In the genomic region with DNA sequence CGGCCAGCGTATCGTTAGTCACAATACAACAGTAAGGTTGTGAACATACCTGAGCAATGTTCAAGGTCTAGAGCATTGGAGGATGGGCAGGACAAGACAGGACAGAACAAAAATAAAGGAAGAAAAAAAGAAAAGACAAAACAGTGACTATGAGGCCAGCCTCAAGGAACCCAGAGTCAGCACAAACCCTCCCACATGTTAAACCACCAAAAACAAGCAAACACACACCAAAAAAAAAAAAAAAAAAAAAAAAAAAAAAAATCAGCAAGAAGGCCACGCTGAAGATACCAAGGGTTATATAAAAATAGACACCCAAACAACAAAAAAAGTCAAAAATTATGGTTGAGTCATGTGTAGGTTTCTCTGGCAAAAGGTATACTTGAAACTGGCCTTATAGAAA, we compare ENCODE assay signal across 31 cellular contexts. TPM values are rescaled to one million over a fixed set of nuclear protein-coding genes. Genes with fewer than 3 reads are reported as not detected.
"Had no signal": no experiment of that assay in that cellular context is flagged by ENCODE, and none has a peak within 500 bp of the region (broad histone marks: within the 10 kb centered on the region; RNA-seq: fewer than 3 reads in every experiment).

No MANE protein-coding gene starts in this region.

- H3K9ac ChIP-seq: neural progenitor cell had no signal

- H3K4me1 ChIP-seq: left lung, lower lobe of right lung, neural progenitor cell, right atrium auricular region, right lobe of liver, stomach, testis, thyroid gland, transverse colon, upper lobe of left lung, vagina had no signal

- DNase-seq: hypothalamus; immature natural killer cell; kidney; left colon; left lung; lower lobe of right lung; mammary epithelial cell; mesenchymal stem cell; naive thymus-derived CD8-positive, alpha-beta T cell; occipital lobe; ovary; right lobe of liver; stimulated activated CD4-positive, alpha-beta T cell treated with anti-CD3 and anti-CD28 coated beads, Interleukin-1b, Interleukin-23, amount 100 ng/mL, for 48 hours; stimulated activated CD4-positive, alpha-beta T cell treated with anti-CD3 and anti-CD28 coated beads, Interleukin-2, amount 100 ng/mL, for 48 hours; stimulated activated CD4-positive, alpha-beta T cell treated with anti-CD3 and anti-CD28 coated beads, Interleukin-4, amount 100 ng/mL, for 4 hours; stimulated activated naive B cell treated with anti-CD40 and anti-IgM and Interleukin-4, amounts not matched to agents 10 μg/mL and 1 μg/mL and 100 μg/mL, for 72 hours; stimulated activated naive CD8-positive, alpha-beta T cell treated with anti-CD3 and anti-CD28 coated beads, Interleukin-15, Interleukin-2, amounts not matched to agents 100 U/mL and 50 U/mL, for 24 hours; stomach; testis; thyroid gland; transverse colon; upper lobe of left lung had no signal

- H3K4me3 ChIP-seq: left lung, lower lobe of right lung, neural progenitor cell, ovary, right atrium auricular region, right lobe of liver, smooth muscle cell, stomach, testis, thyroid gland, transverse colon, upper lobe of left lung, vagina had no signal

- H3K4me1 Mint-ChIP-seq: nephron, neural progenitor cell had no signal

- H3K9me3 Mint-ChIP-seq: immature natural killer cell; naive thymus-derived CD8-positive, alpha-beta T cell; nephron; neural progenitor cell; stimulated activated naive B cell treated with anti-CD40 and anti-IgM and Interleukin-4, amounts not matched to agents 10 μg/mL and 1 μg/mL and 100 μg/mL, for 72 hours had no signal

- H3K27me3 ChIP-seq: left lung, neural progenitor cell, neutrophil, ovary, right atrium auricular region, right lobe of liver, stomach, testis, thyroid gland, transverse colon, upper lobe of left lung, vagina had no signal

- H3K27ac ChIP-seq: left lung, lower lobe of right lung, neural progenitor cell, neutrophil, ovary, right atrium auricular region, right lobe of liver, stomach, testis, thyroid gland, transverse colon, upper lobe of left lung, vagina had no signal

- H3K4me3 Mint-ChIP-seq: immature natural killer cell; naive thymus-derived CD8-positive, alpha-beta T cell; nephron; neural progenitor cell; stimulated activated naive B cell treated with anti-CD40 and anti-IgM and Interleukin-4, amounts not matched to agents 10 μg/mL and 1 μg/mL and 100 μg/mL, for 72 hours had no signal

- H3K9me3 ChIP-seq: left lung, lower lobe of right lung, neutrophil, ovary, right atrium auricular region, right lobe of liver, stomach, testis, thyroid gland, transverse colon, upper lobe of left lung, vagina had no signal

- H3K36me3 ChIP-seq: ovary had no signal

- H3K27ac Mint-ChIP-seq: naive thymus-derived CD8-positive, alpha-beta T cell; nephron; neural progenitor cell; progenitor cell of endocrine pancreas; stimulated activated naive B cell treated with anti-CD40 and anti-IgM and Interleukin-4, amounts not matched to agents 10 μg/mL and 1 μg/mL and 100 μg/mL, for 72 hours had no signal

- H3K27me3 Mint-ChIP-seq: naive thymus-derived CD8-positive, alpha-beta T cell; progenitor cell of endocrine pancreas; stimulated activated naive B cell treated with anti-CD40 and anti-IgM and Interleukin-4, amounts not matched to agents 10 μg/mL and 1 μg/mL and 100 μg/mL, for 72 hours had no signal

- ATAC-seq: left colon; left lung; lower lobe of right lung; naive thymus-derived CD8-positive, alpha-beta T cell; right lobe of liver; stimulated activated naive B cell treated with anti-CD40 and anti-IgM and Interleukin-4, amounts not matched to agents 10 μg/mL and 1 μg/mL and 100 μg/mL, for 72 hours; stimulated activated naive CD8-positive, alpha-beta T cell treated with anti-CD3 and anti-CD28 coated beads, Interleukin-15, Interleukin-2, amounts not matched to agents 100 U/mL and 50 U/mL, for 24 hours had no signal

RNA-seq across cellular contexts. Expression of a gene that starts 21.8 kb away (rescaled TPM):
- total RNA-seq: mammary epithelial cell, progenitor cell of endocrine pancreas had no signal
- polyA plus RNA-seq: mammary epithelial cell had no signal

RNA-seq across cellular contexts. Expression of a gene that starts 42.2 kb away (rescaled TPM):
- total RNA-seq: kidney; mammary epithelial cell; naive thymus-derived CD8-positive, alpha-beta T cell; progenitor cell of endocrine pancreas; pulmonary artery endothelial cell; renal cortical epithelial cell; smooth muscle cell; testis; transverse colon; vagina had no signal
- polyA plus RNA-seq: immature natural killer cell; mammary epithelial cell; naive thymus-derived CD8-positive, alpha-beta T cell; smooth muscle cell had no signal
